9 cellular contexts compared by ENCODE assay signal in the genomic region with DNA sequence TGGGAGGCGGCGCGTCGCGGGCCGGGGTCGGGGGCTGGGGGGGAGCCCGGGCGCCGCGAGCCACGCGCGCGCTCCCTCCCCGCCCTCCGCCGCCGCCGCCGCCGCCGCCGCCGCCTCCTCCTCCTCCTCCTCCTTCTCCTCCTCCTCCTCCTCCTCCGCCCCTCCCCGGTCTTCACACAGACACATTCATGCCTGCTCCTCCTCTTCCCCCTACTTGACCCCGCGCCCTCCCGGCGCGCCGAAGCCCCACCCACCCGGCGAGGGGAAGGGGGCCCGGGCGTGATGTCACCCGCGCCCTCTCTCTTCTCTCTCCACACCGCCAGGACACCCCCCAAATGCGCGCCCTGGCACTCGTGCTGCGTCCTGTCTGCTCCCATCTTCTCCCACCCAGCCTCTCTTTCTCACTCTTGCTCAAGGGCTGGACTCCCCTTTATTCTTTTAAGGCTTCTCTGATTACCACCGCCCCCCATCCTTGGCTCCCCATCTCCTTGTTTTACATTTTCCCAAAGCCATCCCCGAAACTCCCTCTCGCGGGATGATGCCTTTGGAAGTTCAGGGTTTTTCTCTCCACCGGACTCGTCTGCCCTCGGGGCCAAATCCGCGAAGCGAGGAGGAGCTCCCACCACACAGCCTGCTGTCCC. TPM values are rescaled to one million over a fixed set of nuclear protein-coding genes. Genes with fewer than 3 reads are reported as not detected.
DNase-seq lines count a peak whose midpoint lies in the region; ATAC-seq, FAIRE-seq and TF ChIP-seq lines count a peak whose summit lies in the region.
"Had no signal": no experiment of that assay in that cellular context is flagged by ENCODE, and none has a peak within 500 bp of the region (broad histone marks: within the 10 kb centered on the region; RNA-seq: fewer than 3 reads in every experiment).

No MANE protein-coding gene starts in this region.

- H3K27me3 ChIP-seq in pancreas: peaks cover 0 to 7% (median 3%) of the 10 kb centered on the region in 4 donors

- H3K9me3 ChIP-seq in pancreas: no peaks in the 10 kb centered on the region

- H3K4me1 Mint-ChIP-seq in activated naive CD8-positive, alpha-beta T cell treated with anti-CD3 and anti-CD28 coated beads for 36 hours: peaks cover 7% of the 10 kb centered on the region

- FAIRE-seq in pancreas (lab: Jason Lieb, UNC): no peak
- FAIRE-seq: GM18507 had no signal

- H3K27me3 Mint-ChIP-seq in activated naive CD8-positive, alpha-beta T cell treated with anti-CD3 and anti-CD28 coated beads for 36 hours: peaks cover 75% of the 10 kb centered on the region

- peak overlapping the region in 3 of 4 donors; percentile 53 to 74 (median 69) for H3K4me3 ChIP-seq in pancreas

- no peak for TF ChIP-seq CTCF in pancreas (IDR thresholded peaks at IDR 0.05)

- peak overlapping the region in 1 of 4 donors; percentile 27 for H3K27ac ChIP-seq in pancreas

- ATAC-seq in pancreas (peak; percentile 5 to 42 (median 25)), GM21786 (IDR thresholded peaks at IDR 0.05; ENCODE audit: unreplicated experiment) (no peak), HG03354 (IDR thresholded peaks at IDR 0.05; ENCODE audit: poor library complexity, severe bottlenecking, unreplicated experiment) (no peak)

- no peaks in the 10 kb centered on the region for H3K9me3 Mint-ChIP-seq in activated naive CD8-positive, alpha-beta T cell treated with anti-CD3 and anti-CD28 coated beads for 36 hours

- intact Hi-C loops in cardiac septum (cut with DNase I): loop anchor here (10.0 kb wide), 1 partner anchor 253 kb away; no protein-coding TSS in a partner anchor
- intact Hi-C loops in pancreas (cut with DNase I): no loop called here

- DNase-seq in stimulated activated CD4-positive, alpha-beta T cell treated with anti-CD3 and anti-CD28 coated beads, Interleukin-15, amount 100 ng/mL, for 24 hours: peak; percentile 30
- DNase-seq in stimulated activated CD4-positive, alpha-beta T cell treated with anti-CD3 and anti-CD28 coated beads, Interleukin-4, amount 100 ng/mL, for 1 hour: no peak
- DNase-seq in activated naive CD8-positive, alpha-beta T cell treated with anti-CD3 and anti-CD28 coated beads for 36 hours: no peak
- peak; percentile 78 for DNase-seq in cardiac septum (ENCODE audit: low spot score)
- peak in 3 of 6 donors; percentile 22 to 58 (median 52) for DNase-seq in pancreas
- DNase-seq in NCI-H2107 (lab: John Stamatoyannopoulos, UW): no peak

- no peaks in the 10 kb centered on the region for H3K4me1 ChIP-seq in pancreas

- WGBS in pancreas, 2 donors: 6 to 30% methylated on average over 10 to 47 of the region's 54 CpGs

- no peaks in the 10 kb centered on the region for H3K36me3 Mint-ChIP-seq in activated naive CD8-positive, alpha-beta T cell treated with anti-CD3 and anti-CD28 coated beads for 36 hours

- peak overlapping the region; percentile 22 for H3K27ac Mint-ChIP-seq in activated naive CD8-positive, alpha-beta T cell treated with anti-CD3 and anti-CD28 coated beads for 36 hours

- H3K36me3 ChIP-seq in pancreas: no peaks in the 10 kb centered on the region

- peak overlapping the region; percentile 79 for H3K4me3 Mint-ChIP-seq in activated naive CD8-positive, alpha-beta T cell treated with anti-CD3 and anti-CD28 coated beads for 36 hours

RNA-seq across cellular contexts. Expression of a gene that starts 1.0 kb away (rescaled TPM):
- total RNA-seq in activated naive CD8-positive, alpha-beta T cell treated with anti-CD3 and anti-CD28 coated beads for 36 hours: not detected
- total RNA-seq in cardiac septum: 10.5 TPM
- 1 to 10 TPM in 5 of 6 donors, under 1 TPM in 1; 0.51 to 6.2 (median 2.2) TPM for total RNA-seq in pancreas
- polyA plus RNA-seq in pancreas: under 1 TPM; 0.38 to 0.54 TPM

Comparison
In these comparisons a context has a peak if more than half of its experiments do, and no peak if none do; other contexts are left out.
1. DNase-seq: peak in stimulated activated CD4-positive, alpha-beta T cell treated with anti-CD3 and anti-CD28 coated beads, Interleukin-15, amount 100 ng/mL, for 24 hours (single experiment) and cardiac septum (single experiment); none in stimulated activated CD4-positive, alpha-beta T cell treated with anti-CD3 and anti-CD28 coated beads, Interleukin-4, amount 100 ng/mL, for 1 hour (single experiment), activated naive CD8-positive, alpha-beta T cell treated with anti-CD3 and anti-CD28 coated beads for 36 hours (single experiment) and NCI-H2107 (single experiment).
2. ATAC-seq: peak in pancreas (4 of 4); none in GM21786 (single experiment) and HG03354 (single experiment).